ENCODE assay signal across 16 cellular contexts in the genomic region with DNA sequence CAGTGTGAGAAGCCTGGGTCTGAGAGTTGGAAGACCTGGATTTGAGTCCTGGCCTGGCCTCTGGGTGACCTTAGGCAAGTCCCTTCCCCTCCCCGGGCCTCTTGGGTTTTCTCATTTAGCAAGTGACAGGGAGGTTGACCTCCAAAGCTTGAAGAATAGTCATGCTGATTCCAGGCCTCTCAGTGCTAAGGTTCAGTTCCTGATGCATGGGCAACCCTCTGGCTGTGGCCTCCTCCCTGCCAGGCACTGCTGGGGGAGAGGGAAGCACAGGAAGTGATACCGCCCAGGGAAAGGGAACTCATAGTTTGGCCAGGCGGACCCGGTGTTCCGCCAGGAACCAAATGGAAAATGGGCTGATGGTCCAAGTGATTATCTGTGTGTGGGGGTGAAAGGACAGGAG. TPM values are rescaled to one million over a fixed set of nuclear protein-coding genes. Genes with fewer than 3 reads are reported as not detected.
A peak's percentile ranks its signal among the peaks of the same experiment; 100 is the strongest.
DNase-seq lines count a peak whose midpoint lies in the region; ATAC-seq and TF ChIP-seq lines count a peak whose summit lies in the region.
"Had no signal": no experiment of that assay in that cellular context is flagged by ENCODE, and none has a peak within 500 bp of the region (broad histone marks: within the 10 kb centered on the region; RNA-seq: fewer than 3 reads in every experiment).

No MANE protein-coding gene starts in this region.

- no peak overlapping the region for H3K4me3 Mint-ChIP-seq in activated CD4-positive, alpha-beta T cell treated with anti-CD3 and anti-CD28 coated beads, Interleukin-2, amount 10 ng/mL, durations not matched to agents 7 days and 5 days
- H3K4me3 Mint-ChIP-seq in activated CD4-positive, alpha-beta T cell treated with anti-CD3 and anti-CD28 coated beads for 36 hours: no peak overlapping the region
- H3K4me3 Mint-ChIP-seq in endodermal cell: no peak overlapping the region
- H3K4me3 Mint-ChIP-seq: activated CD8-positive, alpha-beta T cell treated with anti-CD3 and anti-CD28 coated beads, Interleukin-2, amount 10 ng/mL, durations not matched to agents 7 days and 5 days; activated T-helper 1 cell treated with anti-CD3 and anti-CD28 coated beads, Interleukin-12 subunit alpha, Interleukin-12 subunit beta, Interleukin-2, Interleukin-4 antibody, amounts not matched to agents 30 ng/mL and 10 ng/mL and 1 ng/mL, durations not matched to agents 14 hours and 24 hours and 36 hours; CD4-positive, CD25-positive, alpha-beta regulatory T cell had no signal

- POLR2A ChIA-PET in activated CD4-positive, alpha-beta T cell treated with anti-CD3 and anti-CD28 coated beads, Interleukin-2, amount 10 ng/mL, durations not matched to agents 7 days and 5 days (lab: Charles Lee): no interaction called here
- POLR2A ChIA-PET in activated CD4-positive, alpha-beta T cell treated with anti-CD3 and anti-CD28 coated beads for 36 hours (lab: Charles Lee): no interaction called here

- no peak overlapping the region for H3K9ac ChIP-seq in endodermal cell (ENCODE audit: extremely low read depth, low read length, poor library complexity, severe bottlenecking)

- no peak for TF ChIP-seq POLR2A in upper lobe of left lung (IDR thresholded peaks at IDR 0.05)

- no peak for TF ChIP-seq EP300 in upper lobe of left lung (IDR thresholded peaks at IDR 0.05)

- H3K27ac Mint-ChIP-seq in activated CD4-positive, alpha-beta T cell treated with anti-CD3 and anti-CD28 coated beads, Interleukin-2, amount 10 ng/mL, durations not matched to agents 7 days and 5 days: peak overlapping the region; percentile 31
- no peak overlapping the region for H3K27ac Mint-ChIP-seq in activated CD4-positive, alpha-beta T cell treated with anti-CD3 and anti-CD28 coated beads for 36 hours
- H3K27ac Mint-ChIP-seq in endodermal cell: no peak overlapping the region
- H3K27ac Mint-ChIP-seq: activated CD8-positive, alpha-beta T cell treated with anti-CD3 and anti-CD28 coated beads, Interleukin-2, amount 10 ng/mL, durations not matched to agents 7 days and 5 days; activated T-helper 1 cell treated with anti-CD3 and anti-CD28 coated beads, Interleukin-12 subunit alpha, Interleukin-12 subunit beta, Interleukin-2, Interleukin-4 antibody, amounts not matched to agents 30 ng/mL and 10 ng/mL and 1 ng/mL, durations not matched to agents 14 hours and 24 hours and 36 hours; CD4-positive, CD25-positive, alpha-beta regulatory T cell had no signal

- H3K4me3 ChIP-seq in endodermal cell (ENCODE audit: low read length): no peak overlapping the region
- H3K4me3 ChIP-seq in lower lobe of right lung: no peak overlapping the region
- no peak overlapping the region for H3K4me3 ChIP-seq in upper lobe of left lung

- no peak for ATAC-seq in activated CD4-positive, alpha-beta T cell treated with anti-CD3 and anti-CD28 coated beads for 36 hours
- ATAC-seq in lower lobe of right lung (peak; percentile 22 to 39), upper lobe of left lung (ENCODE audit: low FRiP score in 2 of 2) (peak in 1 of 2 donors; percentile 63)
- ATAC-seq: activated CD8-positive, alpha-beta T cell treated with anti-CD3 and anti-CD28 coated beads, Interleukin-2, amount 10 ng/mL, durations not matched to agents 7 days and 5 days; SK-N-SH treated with all-trans-retinoic acid at 6 μM for 48 hours had no signal

- peaks cover 10% of the 10 kb centered on the region for H3K4me1 Mint-ChIP-seq in activated CD4-positive, alpha-beta T cell treated with anti-CD3 and anti-CD28 coated beads, Interleukin-2, amount 10 ng/mL, durations not matched to agents 7 days and 5 days
- H3K4me1 Mint-ChIP-seq in activated CD4-positive, alpha-beta T cell treated with anti-CD3 and anti-CD28 coated beads for 36 hours: peaks cover 16% of the 10 kb centered on the region
- H3K4me1 Mint-ChIP-seq in endodermal cell: peaks cover 7% of the 10 kb centered on the region

- H3K36me3 ChIP-seq in endodermal cell (ENCODE audit: control insufficient read depth, insufficient read depth, low read length) (no peaks in the 10 kb centered on the region), lower lobe of right lung (no peaks in the 10 kb centered on the region), upper lobe of left lung (no peaks in the 10 kb centered on the region)

- no peaks in the 10 kb centered on the region for H3K9me3 Mint-ChIP-seq in activated CD4-positive, alpha-beta T cell treated with anti-CD3 and anti-CD28 coated beads, Interleukin-2, amount 10 ng/mL, durations not matched to agents 7 days and 5 days
- H3K9me3 Mint-ChIP-seq in activated CD4-positive, alpha-beta T cell treated with anti-CD3 and anti-CD28 coated beads for 36 hours (ENCODE audit: low read depth): no peaks in the 10 kb centered on the region
- H3K9me3 Mint-ChIP-seq in endodermal cell: no peaks in the 10 kb centered on the region
- H3K9me3 Mint-ChIP-seq: activated T-helper 1 cell treated with anti-CD3 and anti-CD28 coated beads, Interleukin-12 subunit alpha, Interleukin-12 subunit beta, Interleukin-2, Interleukin-4 antibody, amounts not matched to agents 30 ng/mL and 10 ng/mL and 1 ng/mL, durations not matched to agents 14 hours and 24 hours and 36 hours; CD4-positive, CD25-positive, alpha-beta regulatory T cell; naive B cell had no signal

- H3K4me1 ChIP-seq in endodermal cell (ENCODE audit: control insufficient read depth, insufficient read depth, low read length) (no peaks in the 10 kb centered on the region), lower lobe of right lung (peaks cover 15% of the 10 kb centered on the region), upper lobe of left lung (peaks cover 11 to 15% (median 12%) of the 10 kb centered on the region in 4 donors)

- no peaks in the 10 kb centered on the region for H3K27me3 ChIP-seq in endodermal cell (ENCODE audit: control insufficient read depth, insufficient read depth, low read length, poor library complexity, severe bottlenecking)
- no peaks in the 10 kb centered on the region for H3K27me3 ChIP-seq in lower lobe of right lung (ENCODE audit: low read depth)
- H3K27me3 ChIP-seq in upper lobe of left lung: no peaks in the 10 kb centered on the region

- no peaks in the 10 kb centered on the region for H3K36me3 Mint-ChIP-seq in activated CD4-positive, alpha-beta T cell treated with anti-CD3 and anti-CD28 coated beads, Interleukin-2, amount 10 ng/mL, durations not matched to agents 7 days and 5 days (ENCODE audit: low read depth)
- no peaks in the 10 kb centered on the region for H3K36me3 Mint-ChIP-seq in activated CD4-positive, alpha-beta T cell treated with anti-CD3 and anti-CD28 coated beads for 36 hours (ENCODE audit: low read depth)
- H3K36me3 Mint-ChIP-seq in endodermal cell (ENCODE audit: low read depth): no peaks in the 10 kb centered on the region
- H3K36me3 Mint-ChIP-seq: CD4-positive, CD25-positive, alpha-beta regulatory T cell; naive B cell had no signal

- no peaks in the 10 kb centered on the region for H3K27me3 Mint-ChIP-seq in activated CD4-positive, alpha-beta T cell treated with anti-CD3 and anti-CD28 coated beads, Interleukin-2, amount 10 ng/mL, durations not matched to agents 7 days and 5 days
- no peaks in the 10 kb centered on the region for H3K27me3 Mint-ChIP-seq in activated CD4-positive, alpha-beta T cell treated with anti-CD3 and anti-CD28 coated beads for 36 hours
- H3K27me3 Mint-ChIP-seq in endodermal cell (ENCODE audit: insufficient read depth): no peaks in the 10 kb centered on the region
- H3K27me3 Mint-ChIP-seq: CD4-positive, CD25-positive, alpha-beta regulatory T cell; naive B cell had no signal

- CTCF ChIA-PET in activated CD4-positive, alpha-beta T cell treated with anti-CD3 and anti-CD28 coated beads, Interleukin-2, amount 10 ng/mL, durations not matched to agents 7 days and 5 days (lab: Charles Lee): interaction anchor here (0.7 to 1.9 kb wide), 3 partner anchors 9 to 12 kb away, joined by 3 to 5 read pairs (median 3); no protein-coding TSS in a partner anchor
- CTCF ChIA-PET in activated CD4-positive, alpha-beta T cell treated with anti-CD3 and anti-CD28 coated beads for 36 hours (lab: Charles Lee): interaction anchor here (0.6 kb wide), 1 partner anchor 31 kb away, joined by 3 read pairs; no protein-coding TSS in a partner anchor

- no peak for TF ChIP-seq CTCF in endodermal cell (conservative IDR thresholded peaks at IDR 0.05)
- TF ChIP-seq CTCF in lower lobe of right lung (IDR thresholded peaks at IDR 0.05): no peak
- TF ChIP-seq CTCF in upper lobe of left lung (IDR thresholded peaks at IDR 0.05): no peak

- no peak overlapping the region for H3K27ac ChIP-seq in endodermal cell (ENCODE audit: low read depth, low read length)
- peak overlapping the region; percentile 48 for H3K27ac ChIP-seq in lower lobe of right lung
- peak overlapping the region; percentile 24 to 64 (median 38) for H3K27ac ChIP-seq in upper lobe of left lung
- H3K27ac ChIP-seq: VCaP had no signal

- DNase-seq in activated CD4-positive, alpha-beta T cell treated with anti-CD3 and anti-CD28 coated beads, Interleukin-2, amount 10 ng/mL, durations not matched to agents 7 days and 5 days: no peak
- no peak for DNase-seq in activated CD4-positive, alpha-beta T cell treated with anti-CD3 and anti-CD28 coated beads for 36 hours
- DNase-seq in endodermal cell (peak; percentile 59), lower lobe of right lung (no peak), upper lobe of left lung (no peak), activated gamma-delta T cell (lab: John Stamatoyannopoulos, UW) (no peak), NCI-H446 treated with DMSO at 0.1 percent for 48 hours (lab: John Stamatoyannopoulos, UW) (no peak), COLO829 (ENCODE audit: low spot score) (no peak)
- DNase-seq: activated CD8-positive, alpha-beta T cell treated with anti-CD3 and anti-CD28 coated beads, Interleukin-2, amount 10 ng/mL, durations not matched to agents 7 days and 5 days; CD4-positive, CD25-positive, alpha-beta regulatory T cell; EL; naive B cell; NCI-H187 had no signal

- intact Hi-C loops in activated CD4-positive, alpha-beta T cell treated with anti-CD3 and anti-CD28 coated beads for 36 hours (cut with DNase I, micrococcal nuclease): no loop called here
- intact Hi-C loops in lower lobe of right lung (cut with DNase I): no loop called here

- H3K9me3 ChIP-seq in endodermal cell (ENCODE audit: control insufficient read depth, low read length): no peaks in the 10 kb centered on the region
- no peaks in the 10 kb centered on the region for H3K9me3 ChIP-seq in lower lobe of right lung
- H3K9me3 ChIP-seq in upper lobe of left lung: no peaks in the 10 kb centered on the region

- WGBS in endodermal cell (ENCODE audit: insufficient coverage in 1 of 2, insufficient read length in 1 of 2), 2 experiments: 75% methylated on average over 5 of the region's 5 CpGs; no CpG with 5 or more reads in 1 of the 2 experiments
- WGBS in upper lobe of left lung, 2 donors: 40 to 62% methylated on average over 4 to 5 of the region's 5 CpGs

RNA-seq across cellular contexts. Expression of a gene that starts 23.6 kb away (rescaled TPM):
- total RNA-seq in activated CD4-positive, alpha-beta T cell treated with anti-CD3 and anti-CD28 coated beads, Interleukin-2, amount 10 ng/mL, durations not matched to agents 7 days and 5 days: 100 to 1,000 TPM; 137 to 143 TPM
- total RNA-seq in activated CD4-positive, alpha-beta T cell treated with anti-CD3 and anti-CD28 coated beads for 36 hours: 100 to 1,000 TPM; 104 to 132 TPM
- 10 to 100 TPM; 90.0 to 98.8 TPM for total RNA-seq in endodermal cell
- polyA plus RNA-seq in endodermal cell (2013, experiment 1 of 2): 67.7 TPM
- polyA plus RNA-seq in endodermal cell (2013, experiment 2 of 2): 64.0 TPM
- total RNA-seq in lower lobe of right lung: 159 TPM
- 100 to 1,000 TPM in 2 of 6 donors, 10 to 100 TPM in 4; 53.4 to 158 (median 62.2) TPM for total RNA-seq in upper lobe of left lung
